Comparison of ENCODE assay signal across 21 cellular contexts in genomic region chr19:6568010-6568411, GRCh38. TPM values are rescaled to one million over a fixed set of nuclear protein-coding genes. Genes with fewer than 3 reads are reported as not detected.
"Had no signal": no experiment of that assay in that cellular context is flagged by ENCODE, and none has a peak within 500 bp of the region (broad histone marks: within the 10 kb centered on the region; RNA-seq: fewer than 3 reads in every experiment).

No MANE protein-coding gene starts in this region.

- H3K36me3 ChIP-seq: colonic mucosa, esophagus squamous epithelium, left ventricle myocardium inferior, lower lobe of right lung, neural progenitor cell, ovary, right atrium auricular region, tibial artery, upper lobe of right lung had no signal

- H3K27ac Mint-ChIP-seq: immature natural killer cell; memory B cell; mesothelial cell of epicardium; natural killer cell treated with Interleukin-12 subunit alpha and Interleukin-12 subunit beta and Interleukin-15 and Interleukin-18, amount 100 ng/mL, for 72 hours; neural progenitor cell had no signal

- H3K27me3 ChIP-seq: colonic mucosa, neural progenitor cell, ovary, right atrium auricular region had no signal

- H3K4me1 ChIP-seq: colonic mucosa, esophagus squamous epithelium, foreskin keratinocyte, left ventricle myocardium inferior, lower lobe of right lung, neural progenitor cell, right atrium auricular region, tibial artery, upper lobe of right lung had no signal

- H3K4me3 ChIP-seq: colonic mucosa, esophagus squamous epithelium, left ventricle myocardium inferior, lower lobe of right lung, neural progenitor cell, ovary, right atrium auricular region, tibial artery, upper lobe of right lung had no signal

- FAIRE-seq: kidney, small intestine had no signal

- ATAC-seq: foreskin keratinocyte; left cardiac atrium; lower lobe of right lung; natural killer cell treated with Interleukin-12 subunit alpha and Interleukin-12 subunit beta and Interleukin-15 and Interleukin-18, amount 100 ng/mL, for 72 hours; upper lobe of right lung had no signal

- H3K9ac ChIP-seq: neural progenitor cell had no signal

- H2AFZ ChIP-seq: neural progenitor cell had no signal

- H3K4me1 Mint-ChIP-seq: immature natural killer cell, memory B cell, mesothelial cell of epicardium, neural progenitor cell had no signal

- H3K4me3 Mint-ChIP-seq: immature natural killer cell; memory B cell; mesothelial cell of epicardium; natural killer cell treated with Interleukin-12 subunit alpha and Interleukin-12 subunit beta and Interleukin-15 and Interleukin-18, amount 100 ng/mL, for 72 hours; neural progenitor cell had no signal

- H3K27ac ChIP-seq: colonic mucosa, esophagus squamous epithelium, foreskin keratinocyte, left ventricle myocardium inferior, lower lobe of right lung, neural progenitor cell, ovary, right atrium auricular region, tibial artery, upper lobe of right lung had no signal

- DNase-seq: colonic mucosa; dermis blood vessel endothelial cell; esophagus squamous epithelium; foreskin keratinocyte; immature natural killer cell; kidney; left cardiac atrium; left ventricle myocardium inferior; lower lobe of right lung; nucleus accumbens; ovary; small intestine; stimulated activated CD4-positive, alpha-beta T cell treated with anti-CD3 and anti-CD28 coated beads, Interleukin-12 subunit alpha, Interleukin-12 subunit beta, amount 100 ng/mL, for 4 hours; stimulated activated naive CD4-positive, alpha-beta T cell treated with Interleukin-2 at 50 U/mL for 16 hours; tibial artery; upper lobe of right lung had no signal

- H3K36me3 Mint-ChIP-seq: memory B cell, mesothelial cell of epicardium, neural progenitor cell had no signal

- H3K4me2 ChIP-seq: neural progenitor cell had no signal

- H3K9me3 ChIP-seq: colonic mucosa, upper lobe of right lung had no signal

RNA-seq across cellular contexts. Expression of gene CD70, which starts 22.9 kb away (rescaled TPM):
- polyA plus RNA-seq: ovary had no signal
